Comparison of ENCODE assay signal across 1 cellular context in the genomic region with DNA sequence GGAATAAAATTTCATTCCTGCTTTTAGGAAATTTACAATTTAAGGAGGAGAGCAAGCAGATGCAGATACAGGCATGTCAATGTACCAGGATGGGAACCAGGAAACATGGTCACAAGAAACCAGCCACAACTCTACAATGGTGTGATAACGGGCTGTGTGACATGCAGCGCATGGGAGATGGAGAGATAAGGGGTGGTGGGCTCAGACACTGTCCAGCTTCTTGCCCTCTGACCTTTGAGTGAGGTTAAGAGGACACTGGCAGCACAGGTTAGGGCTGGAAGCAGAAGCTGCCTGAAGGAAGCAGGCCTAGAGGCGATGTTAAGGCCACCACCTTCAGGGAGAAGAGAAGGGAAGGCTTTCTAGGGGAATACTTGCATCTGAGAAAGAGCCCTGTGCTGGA.
TF ChIP-seq lines count a peak whose summit lies in the region.

No MANE protein-coding gene starts in this region.

TF ChIP-seq in liver, 16 proteins besides CTCF, POLR2A, EP300 and RAD21 (continued from another document):
- TF ChIP-seq, protein P1, sequence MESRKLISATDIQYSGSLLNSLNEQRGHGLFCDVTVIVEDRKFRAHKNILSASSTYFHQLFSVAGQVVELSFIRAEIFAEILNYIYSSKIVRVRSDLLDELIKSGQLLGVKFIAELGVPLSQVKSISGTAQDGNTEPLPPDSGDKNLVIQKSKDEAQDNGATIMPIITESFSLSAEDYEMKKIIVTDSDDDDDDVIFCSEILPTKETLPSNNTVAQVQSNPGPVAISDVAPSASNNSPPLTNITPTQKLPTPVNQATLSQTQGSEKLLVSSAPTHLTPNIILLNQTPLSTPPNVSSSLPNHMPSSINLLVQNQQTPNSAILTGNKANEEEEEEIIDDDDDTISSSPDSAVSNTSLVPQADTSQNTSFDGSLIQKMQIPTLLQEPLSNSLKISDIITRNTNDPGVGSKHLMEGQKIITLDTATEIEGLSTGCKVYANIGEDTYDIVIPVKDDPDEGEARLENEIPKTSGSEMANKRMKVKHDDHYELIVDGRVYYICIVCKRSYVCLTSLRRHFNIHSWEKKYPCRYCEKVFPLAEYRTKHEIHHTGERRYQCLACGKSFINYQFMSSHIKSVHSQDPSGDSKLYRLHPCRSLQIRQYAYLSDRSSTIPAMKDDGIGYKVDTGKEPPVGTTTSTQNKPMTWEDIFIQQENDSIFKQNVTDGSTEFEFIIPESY (IDR thresholded peaks at IDR 0.05), result no peak
- TF ChIP-seq NR2F2 (IDR thresholded peaks at IDR 0.05) (no peak), FOXA2 (IDR thresholded peaks at IDR 0.05) (no peak), HNF4A (conservative IDR thresholded peaks at IDR 0.05) (no peak), HNF4G (IDR thresholded peaks at IDR 0.05) (no peak), EGR1 (IDR thresholded peaks at IDR 0.05; ENCODE audit: low read depth in 2 of 2) (no peak), FOXA1 (IDR thresholded peaks at IDR 0.05) (no peak), TAF1 (conservative IDR thresholded peaks at IDR 0.05) (no peak), RXRA (IDR thresholded peaks at IDR 0.05) (no peak), JUND (IDR thresholded peaks at IDR 0.05) (no peak), YY1 (IDR thresholded peaks at IDR 0.05) (no peak), SP1 (IDR thresholded peaks at IDR 0.05) (no peak), GABPA (IDR thresholded peaks at IDR 0.05 in 1 of 2, conservative IDR thresholded peaks at IDR 0.05 in 1 of 2) (no peak)
- TF ChIP-seq, protein P2, sequence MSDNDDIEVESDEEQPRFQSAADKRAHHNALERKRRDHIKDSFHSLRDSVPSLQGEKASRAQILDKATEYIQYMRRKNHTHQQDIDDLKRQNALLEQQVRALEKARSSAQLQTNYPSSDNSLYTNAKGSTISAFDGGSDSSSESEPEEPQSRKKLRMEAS (IDR thresholded peaks at IDR 0.05), result no peak
- TF ChIP-seq, protein P3, sequence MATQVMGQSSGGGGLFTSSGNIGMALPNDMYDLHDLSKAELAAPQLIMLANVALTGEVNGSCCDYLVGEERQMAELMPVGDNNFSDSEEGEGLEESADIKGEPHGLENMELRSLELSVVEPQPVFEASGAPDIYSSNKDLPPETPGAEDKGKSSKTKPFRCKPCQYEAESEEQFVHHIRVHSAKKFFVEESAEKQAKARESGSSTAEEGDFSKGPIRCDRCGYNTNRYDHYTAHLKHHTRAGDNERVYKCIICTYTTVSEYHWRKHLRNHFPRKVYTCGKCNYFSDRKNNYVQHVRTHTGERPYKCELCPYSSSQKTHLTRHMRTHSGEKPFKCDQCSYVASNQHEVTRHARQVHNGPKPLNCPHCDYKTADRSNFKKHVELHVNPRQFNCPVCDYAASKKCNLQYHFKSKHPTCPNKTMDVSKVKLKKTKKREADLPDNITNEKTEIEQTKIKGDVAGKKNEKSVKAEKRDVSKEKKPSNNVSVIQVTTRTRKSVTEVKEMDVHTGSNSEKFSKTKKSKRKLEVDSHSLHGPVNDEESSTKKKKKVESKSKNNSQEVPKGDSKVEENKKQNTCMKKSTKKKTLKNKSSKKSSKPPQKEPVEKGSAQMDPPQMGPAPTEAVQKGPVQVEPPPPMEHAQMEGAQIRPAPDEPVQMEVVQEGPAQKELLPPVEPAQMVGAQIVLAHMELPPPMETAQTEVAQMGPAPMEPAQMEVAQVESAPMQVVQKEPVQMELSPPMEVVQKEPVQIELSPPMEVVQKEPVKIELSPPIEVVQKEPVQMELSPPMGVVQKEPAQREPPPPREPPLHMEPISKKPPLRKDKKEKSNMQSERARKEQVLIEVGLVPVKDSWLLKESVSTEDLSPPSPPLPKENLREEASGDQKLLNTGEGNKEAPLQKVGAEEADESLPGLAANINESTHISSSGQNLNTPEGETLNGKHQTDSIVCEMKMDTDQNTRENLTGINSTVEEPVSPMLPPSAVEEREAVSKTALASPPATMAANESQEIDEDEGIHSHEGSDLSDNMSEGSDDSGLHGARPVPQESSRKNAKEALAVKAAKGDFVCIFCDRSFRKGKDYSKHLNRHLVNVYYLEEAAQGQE (IDR thresholded peaks at IDR 0.05), result no peak
